Comparison of ENCODE assay signal across 35 cellular contexts in genomic region chr12:24519759-24520158, GRCh38.
DNase-seq lines count a peak whose midpoint lies in the region; ATAC-seq, FAIRE-seq and TF ChIP-seq lines count a peak whose summit lies in the region.
"Had no signal": no experiment of that assay in that cellular context is flagged by ENCODE, and none has a peak within 500 bp of the region (broad histone marks: within the 10 kb centered on the region; RNA-seq: fewer than 3 reads in every experiment).

No MANE protein-coding gene starts in this region.

- WGBS in GM12878 (ENCODE audit: insufficient coverage, insufficient replicate concordance, low lambda C conversion rate, missing lambda C conversion rate), result 65% methylated on average over 1 of the region's 1 CpG
- WGBS in K562 (ENCODE audit: insufficient coverage, low coverage, missing lambda C conversion rate), result 0% methylated on average over 1 of the region's 1 CpG

- TF ChIP-seq CTCF in HEK293 (tag by site-specific recombination; IDR thresholded peaks at IDR 0.05) (no peak), GM12878 (IDR thresholded peaks at IDR 0.05 in 2 of 3, conservative IDR thresholded peaks at IDR 0.05 in 1 of 3; ENCODE audit: control insufficient read depth in 2 of 3, extremely low read depth in 1 of 3, insufficient read depth in 1 of 3, low read depth in 3 of 3, low read length in 3 of 3) (no peak), K562 (IDR thresholded peaks at IDR 0.05 in 2 of 3, conservative IDR thresholded peaks at IDR 0.05 in 1 of 3; ENCODE audit: insufficient read depth in 2 of 3, low read depth in 1 of 3, low read length in 3 of 3) (no peak)

- FAIRE-seq in GM12878 (lab: Jason Lieb, UNC) (no peak), K562 (lab: Jason Lieb, UNC) (no peak)
- FAIRE-seq: A204.1, A549, D721Med, G401.6 had no signal

- no peak overlapping the region for H3K4me2 ChIP-seq in GM12878 (ENCODE audit: control insufficient read depth, insufficient read depth)
- no peak overlapping the region for H3K4me2 ChIP-seq in K562 (ENCODE audit: insufficient read depth, low read length)
- H3K4me2 ChIP-seq: A549; BLaER1; BLaER1 treated with 17β-estradiol and CSF1 and Interleukin-3, amounts not matched to agents 10 nM and 100 nM had no signal

- no TSS peak for BruUV-seq in GM12878 (replicated peaks; lab: Mats Ljungman, UMichigan)
- BruUV-seq in K562 (replicated peaks; lab: Mats Ljungman, UMichigan), result no TSS peak

- in situ Hi-C loops in GM12878 (cut with MboI), result no loop called here
- in situ Hi-C loops in K562 (cut with MboI), result no loop called here

- RAD21 ChIA-PET in GM12878 (lab: Charles Lee; ENCODE audit: unreplicated experiment), result no interaction called here

- TF ChIP-seq RAD21 in GM12878 (IDR thresholded peaks at IDR 0.05; ENCODE audit: insufficient read depth, low read depth, low read length), result no peak
- no peak for TF ChIP-seq RAD21 in K562 (CRISPR knock-in tag; conservative IDR thresholded peaks at IDR 0.05 in 1 of 2, IDR thresholded peaks at IDR 0.05 in 1 of 2)

- no peaks in the 10 kb centered on the region for H3K4me1 ChIP-seq in HEK293 (ENCODE audit: control insufficient read depth, insufficient read depth, low read length)
- H3K4me1 ChIP-seq in GM12878 (ENCODE audit: control insufficient read depth, insufficient read depth, low read length), result no peaks in the 10 kb centered on the region
- no peaks in the 10 kb centered on the region for H3K4me1 ChIP-seq in K562 (replicated peaks in 1 of 2; ENCODE audit: control insufficient read depth in 2 of 2, insufficient read depth in 2 of 2, low read length in 2 of 2)
- H3K4me1 ChIP-seq: A549; BE2C; BLaER1; BLaER1 treated with 17β-estradiol and CSF1 and Interleukin-3, amounts not matched to agents 10 nM and 100 nM; Caco-2 had no signal

- TF ChIP-seq POLR2A in GM12878 (IDR thresholded peaks at IDR 0.05; ENCODE audit: low read depth, low read length) (no peak), K562 (conservative IDR thresholded peaks at IDR 0.05) (no peak)

- SMC1A ChIA-PET in GM12878 (lab: Charles Lee; ENCODE audit: uncharacterized antibody, unreplicated experiment), result no interaction called here

- ATAC-seq in GM12878, result no peak
- ATAC-seq in K562, result no peak
- ATAC-seq: A549; CD8-positive, alpha-beta T cell had no signal

- H2AFZ ChIP-seq in GM12878 (ENCODE audit: control insufficient read depth, low read depth, low read length) (no peak overlapping the region), K562 (ENCODE audit: low read depth, low read length) (no peak overlapping the region)

- no peaks in the 10 kb centered on the region for H3K9me1 ChIP-seq in K562 (ENCODE audit: control insufficient read depth, insufficient read depth, low read length)

- H3K9me3 ChIP-seq in HEK293 (ENCODE audit: control insufficient read depth, insufficient read depth, low read depth, low read length) (no peaks in the 10 kb centered on the region), GM12878 (replicated peaks; ENCODE audit: control insufficient read depth, insufficient read depth, low read length) (no peaks in the 10 kb centered on the region; the same call in 1 of the 3 replicates), K562 (replicated peaks; ENCODE audit: control insufficient read depth, insufficient read depth, low read depth, low read length) (no peaks in the 10 kb centered on the region)
- H3K9me3 ChIP-seq: A549, BE2C had no signal

- POLR2A ChIA-PET in HEK293 (lab: Yijun Ruan, JAX), result no interaction called here
- POLR2A ChIA-PET in GM12878 (lab: Charles Lee), result no interaction called here
- POLR2A ChIA-PET in K562 (lab: Yijun Ruan, JAX), result no interaction called here

- intact Hi-C loops in GM12878 (cut with micrococcal nuclease; ENCODE audit: unreplicated experiment) (no loop called here), K562 (cut with micrococcal nuclease) (no loop called here)

- H3K4me3 ChIP-seq in HEK293 (ENCODE audit: low read depth, low read length) (no peak overlapping the region), GM12878 (no peak overlapping the region), K562 (no peak overlapping the region)
- H3K4me3 ChIP-seq: A549; BLaER1; BLaER1 treated with 17β-estradiol and CSF1 and Interleukin-3, amounts not matched to agents 10 nM and 100 nM had no signal

- no peak overlapping the region for H3K27ac ChIP-seq in HEK293 (ENCODE audit: extremely low read depth, low read depth, low read length)
- no peak overlapping the region for H3K27ac ChIP-seq in GM12878 (ENCODE audit: control insufficient read depth, insufficient read depth)
- no peak overlapping the region for H3K27ac ChIP-seq in K562 (ENCODE audit: extremely low read depth, low read depth, low read length)
- H3K27ac ChIP-seq: 22Rv1; A549; BLaER1; BLaER1 treated with 17β-estradiol and CSF1 and Interleukin-3, amounts not matched to agents 10 nM and 100 nM; C4-2B had no signal

- H3K79me2 ChIP-seq in GM12878 (ENCODE audit: control insufficient read depth, insufficient read depth, low read length), result no peaks in the 10 kb centered on the region
- no peaks in the 10 kb centered on the region for H3K79me2 ChIP-seq in K562 (ENCODE audit: control insufficient read depth, insufficient read depth, low read length)

- DNase-seq in DMS53 (lab: John Stamatoyannopoulos, UW), result peak; percentile 63
- no peak for DNase-seq in DMS53 treated with DMSO at 0.1 percent for 48 hours (lab: John Stamatoyannopoulos, UW; ENCODE audit: unreplicated experiment)
- no peak for DNase-seq in GM12878 (ENCODE audit: low read depth, low spot score)
- DNase-seq in K562 (ENCODE audit: extremely low read depth in 1 of 4, low spot score in 3 of 4), result no peak
- no peak for DNase-seq in activated CD4-positive, alpha-beta T cell treated with anti-CD3 and anti-CD28 coated beads for 4 hours
- DNase-seq in DMS153 treated with DMSO at 0.1 percent for 48 hours (lab: John Stamatoyannopoulos, UW; ENCODE audit: unreplicated experiment), result no peak
- DNase-seq in SIG-M5 (lab: John Stamatoyannopoulos, UW), result no peak
- DNase-seq: 8988T; ACHN; AML-193; BE2C; C1 segment of cervical spinal cord; Caco-2; Calu3; CD4-positive, alpha-beta memory T cell; CD4-positive, alpha-beta T cell; CD4-positive, CD25-positive, alpha-beta regulatory T cell; CD8-positive, alpha-beta memory T cell; CD8-positive, alpha-beta T cell; COR-L47; DMS 273 treated with DMSO at 0.1 percent for 48 hours; DMS153; DMS79; DMS79 treated with DMSO at 0.1 percent for 48 hours; DND-41; EL had no signal

- H3K36me3 ChIP-seq in HEK293 (ENCODE audit: control insufficient read depth in 2 of 2, insufficient read depth in 1 of 2, low read length in 2 of 2) (no peaks in the 10 kb centered on the region), GM12878 (ENCODE audit: control insufficient read depth in 2 of 2, insufficient read depth in 2 of 2, low read length in 1 of 2) (no peaks in the 10 kb centered on the region), K562 (ENCODE audit: control insufficient read depth, insufficient read depth, low read length) (no peaks in the 10 kb centered on the region)
- H3K36me3 ChIP-seq: BE2C; BLaER1; BLaER1 treated with 17β-estradiol and CSF1 and Interleukin-3, amounts not matched to agents 10 nM and 100 nM had no signal

- H3K9ac ChIP-seq in GM12878 (ENCODE audit: control insufficient read depth, insufficient read depth, low read length) (no peak overlapping the region), K562 (ENCODE audit: insufficient read depth in 1 of 2, low read depth in 2 of 2, low read length in 2 of 2) (no peak overlapping the region)
- H3K9ac ChIP-seq: BLaER1; BLaER1 treated with 17β-estradiol and CSF1 and Interleukin-3, amounts not matched to agents 10 nM and 100 nM had no signal

- TF ChIP-seq EP300 in GM12878 (IDR thresholded peaks at IDR 0.05; ENCODE audit: borderline replicate concordance in 1 of 2, control insufficient read depth in 1 of 2, low read depth in 2 of 2, low read length in 2 of 2), result no peak
- no peak for TF ChIP-seq EP300 in K562 (IDR thresholded peaks at IDR 0.05; ENCODE audit: low read length)

- H3K27me3 ChIP-seq in GM12878 (replicated peaks in 1 of 2; ENCODE audit: control insufficient read depth in 2 of 2, insufficient read depth in 2 of 2, low read length in 1 of 2) (no peaks in the 10 kb centered on the region), K562 (ENCODE audit: control insufficient read depth in 2 of 2, insufficient read depth in 2 of 2, low read length in 2 of 2) (no peaks in the 10 kb centered on the region)
- H3K27me3 ChIP-seq: BE2C; BLaER1; BLaER1 treated with 17β-estradiol and CSF1 and Interleukin-3, amounts not matched to agents 10 nM and 100 nM had no signal

- no peaks in the 10 kb centered on the region for H4K20me1 ChIP-seq in GM12878 (ENCODE audit: control insufficient read depth, insufficient read depth)
- no peaks in the 10 kb centered on the region for H4K20me1 ChIP-seq in K562 (replicated peaks; ENCODE audit: control insufficient read depth, insufficient read depth, low read length)
- H4K20me1 ChIP-seq: BLaER1; BLaER1 treated with 17β-estradiol and CSF1 and Interleukin-3, amounts not matched to agents 10 nM and 100 nM had no signal

- CTCF ChIA-PET in HEK293 (lab: Yijun Ruan, JAX) (interaction anchor here (0.7 kb wide), 1 partner anchor 259 kb away, joined by 3 read pairs; no protein-coding TSS in a partner anchor), GM12878 (lab: Yijun Ruan, JAX) (no interaction called here), K562 (lab: Yijun Ruan, JAX; ENCODE audit: low intra/inter-chr PET ratio) (no interaction called here)

TF ChIP-seq in HEK293, 187 proteins besides CTCF, POLR2A, EP300 and RAD21 (continues in another document):
- no peak for TF ChIP-seq ZNF202 (tag by site-specific recombination; IDR thresholded peaks at IDR 0.05; ENCODE audit: borderline replicate concordance)
- TF ChIP-seq ZNF837 (tag by site-specific recombination; IDR thresholded peaks at IDR 0.05), result no peak
- TF ChIP-seq ZNF621 (tag by site-specific recombination; IDR thresholded peaks at IDR 0.05), result no peak
- no peak for TF ChIP-seq ZNF184 (tag by site-specific recombination; IDR thresholded peaks at IDR 0.05)
- no peak for TF ChIP-seq ZIC2 (tag by site-specific recombination; IDR thresholded peaks at IDR 0.05)

TF ChIP-seq in K562, 482 proteins besides CTCF, POLR2A, EP300 and RAD21:
- no peak for TF ChIP-seq PTTG1 (tag; IDR thresholded peaks at IDR 0.05; ENCODE audit: low read depth)
- no peak for TF ChIP-seq TCF15 (CRISPR knock-in tag; IDR thresholded peaks at IDR 0.05)
- TF ChIP-seq ZNF699 (CRISPR knock-in tag; IDR thresholded peaks at IDR 0.05; ENCODE audit: insufficient replicate concordance), result no peak
- TF ChIP-seq TRIM28 (IDR thresholded peaks at IDR 0.05), result 0 out of 2 replicates have a peak, but pooled peaks have one; percentile 49
